31 cellular contexts compared by ENCODE assay signal in the genomic region with DNA sequence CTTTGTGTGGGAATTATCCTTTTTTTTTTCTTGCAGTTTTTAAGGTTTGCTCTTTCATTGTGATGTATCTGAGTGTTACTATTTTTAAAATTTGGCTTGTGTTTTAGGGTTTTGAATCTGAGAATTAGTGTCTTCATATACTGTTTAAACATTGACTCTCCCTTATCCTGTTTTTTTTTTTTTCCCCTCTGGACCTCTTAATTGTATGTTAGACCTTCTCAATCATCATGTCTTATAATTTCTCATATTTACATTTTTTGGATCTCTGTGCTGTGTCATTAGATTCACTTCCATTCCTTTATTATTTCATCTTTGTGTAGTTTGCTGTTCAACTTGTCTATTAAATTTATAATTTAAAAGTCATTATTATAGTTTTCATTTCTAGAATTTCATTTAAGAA.
"Had no signal": no experiment of that assay in that cellular context is flagged by ENCODE, and none has a peak within 500 bp of the region (broad histone marks: within the 10 kb centered on the region; RNA-seq: fewer than 3 reads in every experiment).

No MANE protein-coding gene starts in this region.

- H3K27ac ChIP-seq: brain microvascular endothelial cell, esophagus squamous epithelium, gastroesophageal sphincter, heart right ventricle, WERI-Rb-1 had no signal

- H3K27ac Mint-ChIP-seq: activated B cell treated with CpG ODN at 0.5 μM for 24 hours; activated naive CD8-positive, alpha-beta T cell; activated T-cell treated with anti-CD3 and anti-CD28 coated beads, Interleukin-2, amount 50 U/mL, for 72 hours; activated T-helper 17 cell treated with anti-CD3 and anti-CD28 coated beads, Interleukin-2, amount 50 U/mL, for 72 hours; T-helper 2 cell treated with Interferon-gamma antibody and Interleukin-4, amounts not matched to agents 5 μg/mL and 100 μg/mL, for 36 hours had no signal

- H3K9me3 Mint-ChIP-seq: activated T-helper 17 cell treated with anti-CD3 and anti-CD28 coated beads, Interleukin-2, amount 50 U/mL, for 72 hours; effector memory CD8-positive, alpha-beta T cell; T-helper 2 cell treated with Interferon-gamma antibody and Interleukin-4, amounts not matched to agents 5 μg/mL and 100 μg/mL, for 36 hours had no signal

- H3K27me3 Mint-ChIP-seq: activated B cell treated with CpG ODN at 0.5 μM for 24 hours; activated CD8-positive, alpha-beta T cell treated with anti-CD3 and anti-CD28 coated beads for 36 hours; activated naive CD8-positive, alpha-beta T cell; activated T-helper 17 cell treated with anti-CD3 and anti-CD28 coated beads, Interleukin-2, amount 50 U/mL, for 72 hours; effector memory CD8-positive, alpha-beta T cell had no signal

- FAIRE-seq: astrocyte, bronchial epithelial cell, colon, endothelial cell of umbilical vein had no signal

- ATAC-seq: activated CD4-positive, CD25-positive, alpha-beta regulatory T cell treated with anti-CD3 and anti-CD28 coated beads, Interleukin-2, amount 50 U/mL, for 24 hours; activated CD8-positive, alpha-beta T cell treated with anti-CD3 and anti-CD28 coated beads for 36 hours; activated T-cell treated with anti-CD3 and anti-CD28 coated beads, Interleukin-2, amount 50 U/mL, for 72 hours; activated T-helper 17 cell treated with anti-CD3 and anti-CD28 coated beads, Interleukin-2, amount 50 U/mL, for 72 hours; effector memory CD8-positive, alpha-beta T cell; gastroesophageal sphincter; heart right ventricle had no signal

- H3K4me3 Mint-ChIP-seq: activated B cell treated with CpG ODN at 0.5 μM for 24 hours; activated CD8-positive, alpha-beta T cell treated with anti-CD3 and anti-CD28 coated beads for 36 hours; activated naive CD8-positive, alpha-beta T cell; activated T-helper 17 cell treated with anti-CD3 and anti-CD28 coated beads, Interleukin-2, amount 50 U/mL, for 72 hours; effector memory CD8-positive, alpha-beta T cell; T-helper 2 cell treated with Interferon-gamma antibody and Interleukin-4, amounts not matched to agents 5 μg/mL and 100 μg/mL, for 36 hours had no signal

- H3K36me3 ChIP-seq: brain microvascular endothelial cell, esophagus squamous epithelium, gastroesophageal sphincter had no signal

- H3K4me3 ChIP-seq: esophagus squamous epithelium, gastroesophageal sphincter, heart right ventricle had no signal

- DNase-seq: activated B cell treated with CpG ODN at 0.5 μM for 24 hours; activated CD4-positive, alpha-beta T cell treated with anti-CD3 and anti-CD28 coated beads for 48 hours; activated CD8-positive, alpha-beta memory T cell treated with anti-CD3 and anti-CD28 coated beads for 24 hours; activated CD8-positive, alpha-beta T cell treated with anti-CD3 and anti-CD28 coated beads for 36 hours; activated effector memory CD4-positive, alpha-beta T cell treated with Interleukin-2 at 50 U/mL for 16 hours; activated gamma-delta T cell treated with Interleukin-2 at 50 U/mL for 16 hours; activated naive CD4-positive, alpha-beta T cell treated with anti-CD3 and anti-CD28 coated beads, Interleukin-2, amount 50 U/mL, for 16 hours; activated naive CD4-positive, alpha-beta T cell treated with Interleukin-2 at 50 U/mL for 16 hours; activated T-cell treated with anti-CD3 and anti-CD28 coated beads, Interleukin-2, amount 50 U/mL, for 1 hour; activated T-cell treated with anti-CD3 and anti-CD28 coated beads, Interleukin-2, amount 50 U/mL, for 72 hours; amniotic stem cell; anterior cingulate cortex; brain microvascular endothelial cell; cortex of kidney; dermis blood vessel endothelial cell; effector CD4-positive, alpha-beta T cell; effector memory CD8-positive, alpha-beta T cell; esophagus squamous epithelium; foreskin melanocyte; heart right ventricle; T1000; WERI-Rb-1 had no signal

- H3K27me3 ChIP-seq: brain microvascular endothelial cell, esophagus squamous epithelium, gastroesophageal sphincter, heart right ventricle had no signal

- H3K9me3 ChIP-seq: esophagus squamous epithelium, gastroesophageal sphincter had no signal
